In genomic region chr5:51806677-51807076, GRCh38 we compare ENCODE assay signal across 19 cellular contexts.
A peak's percentile ranks its signal among the peaks of the same experiment; 100 is the strongest.
DNase-seq lines count a peak whose midpoint lies in the region; ATAC-seq, FAIRE-seq and TF ChIP-seq lines count a peak whose summit lies in the region.
"Had no signal": no experiment of that assay in that cellular context is flagged by ENCODE, and none has a peak within 500 bp of the region (broad histone marks: within the 10 kb centered on the region; RNA-seq: fewer than 3 reads in every experiment).

No MANE protein-coding gene starts in this region.

- no peak overlapping the region for H3K4me2 ChIP-seq in HepG2 (ENCODE audit: low read depth, low read length)
- H3K4me2 ChIP-seq: GM23338 had no signal

- peaks cover 32% of the 10 kb centered on the region for H3K4me1 Mint-ChIP-seq in Calu3 (ENCODE audit: low read depth, unreplicated experiment)
- no peaks in the 10 kb centered on the region for H3K4me1 Mint-ChIP-seq in CD4-positive, alpha-beta memory T cell

- TF ChIP-seq POLR2A in HepG2 (IDR thresholded peaks at IDR 0.05; ENCODE audit: insufficient read depth in 1 of 2, low read depth in 2 of 2, low read length in 2 of 2) = no peak

- H3K36me3 ChIP-seq in HepG2 (replicated peaks in 1 of 2; ENCODE audit: control insufficient read depth in 1 of 2, insufficient read depth in 2 of 2, low read length in 2 of 2) = no peaks in the 10 kb centered on the region
- H3K36me3 ChIP-seq in CD4-positive, alpha-beta memory T cell (ENCODE audit: insufficient read depth, low read length) = no peaks in the 10 kb centered on the region

- H2AFZ ChIP-seq in HepG2 (ENCODE audit: low read length) = no peak overlapping the region
- H2AFZ ChIP-seq: GM23338 had no signal

- no peak for TF ChIP-seq CTCF in Calu3 (IDR thresholded peaks at IDR 0.05; ENCODE audit: unreplicated experiment)
- no peak for TF ChIP-seq CTCF in HepG2 (CRISPR knock-in tag; IDR thresholded peaks at IDR 0.05)

- in situ Hi-C loops in HepG2 (cut with HindIII; ENCODE audit: extremely low pct_ligation_motif_present, low pct_unique_long_range_greater_than_20kb) = no loop called here

- H3K79me2 ChIP-seq in HepG2 (ENCODE audit: insufficient read depth, low read length) = no peaks in the 10 kb centered on the region

- H3K36me3 Mint-ChIP-seq in Calu3 (ENCODE audit: insufficient read depth, unreplicated experiment) = peaks cover 5% of the 10 kb centered on the region
- no peaks in the 10 kb centered on the region for H3K36me3 Mint-ChIP-seq in CD4-positive, alpha-beta memory T cell
- H3K36me3 Mint-ChIP-seq: CD8-positive, alpha-beta T cell had no signal

- BruUV-seq in Calu3 (replicated peaks; lab: Mats Ljungman, UMichigan) = no TSS peak
- no TSS peak for BruUV-seq in HepG2 (replicated peaks; lab: Mats Ljungman, UMichigan)

- no peak for ATAC-seq in HepG2
- ATAC-seq: CD8-positive, alpha-beta T cell; GM23338; HCT116 had no signal

- intact Hi-C loops in Calu3 (cut with micrococcal nuclease; ENCODE audit: unreplicated experiment) = no loop called here
- intact Hi-C loops in HepG2 (cut with micrococcal nuclease; ENCODE audit: unreplicated experiment) = no loop called here
- intact Hi-C loops in CD4-positive, alpha-beta memory T cell (cut with micrococcal nuclease) = no loop called here

- POLR2A ChIA-PET in HepG2 (lab: Yijun Ruan, JAX) = no interaction called here
- POLR2A ChIA-PET in CD4-positive, alpha-beta memory T cell (lab: Charles Lee; ENCODE audit: partially characterized antibody) = no interaction called here

- TF ChIP-seq RAD21 in HepG2 (CRISPR knock-in tag; IDR thresholded peaks at IDR 0.05) = no peak

- no peaks in the 10 kb centered on the region for H4K20me1 ChIP-seq in HepG2 (ENCODE audit: insufficient read depth, low read length)

- no peak overlapping the region for H3K27ac ChIP-seq in HepG2 (ENCODE audit: extremely low read length, insufficient read depth, low read length)
- no peak overlapping the region for H3K27ac ChIP-seq in CD4-positive, alpha-beta memory T cell (ENCODE audit: low read depth, low read length)

- no peaks in the 10 kb centered on the region for H3K27me3 ChIP-seq in HepG2 (ENCODE audit: control insufficient read depth in 1 of 2, insufficient read depth in 2 of 2, low read length in 2 of 2)
- no peaks in the 10 kb centered on the region for H3K27me3 ChIP-seq in CD4-positive, alpha-beta memory T cell (ENCODE audit: insufficient read depth, low read length)

- no peak overlapping the region for H3K4me3 ChIP-seq in HepG2 (replicated peaks in 1 of 3; ENCODE audit: insufficient read depth in 1 of 3, low read depth in 2 of 3, low read length in 3 of 3)
- H3K4me3 ChIP-seq in CD4-positive, alpha-beta memory T cell (ENCODE audit: low read length in 2 of 2) = no peak overlapping the region
- H3K4me3 ChIP-seq: GM23338 had no signal

- no peak overlapping the region for H3K9ac ChIP-seq in HepG2 (ENCODE audit: insufficient read depth, low read depth, low read length)

- H3K4me3 Mint-ChIP-seq in Calu3 (ENCODE audit: low read depth, unreplicated experiment) = no peak overlapping the region
- H3K4me3 Mint-ChIP-seq in CD4-positive, alpha-beta memory T cell = no peak overlapping the region
- H3K4me3 Mint-ChIP-seq: CD8-positive, alpha-beta T cell; GM23338; H9 had no signal

- no peak for TF ChIP-seq EP300 in HepG2 (IDR thresholded peaks at IDR 0.05; ENCODE audit: low read depth in 2 of 2, low read length in 2 of 2)
- no peak for TF ChIP-seq EP300 in HepG2 (CRISPR knock-in tag; IDR thresholded peaks at IDR 0.05; ENCODE audit: borderline replicate concordance)

- FAIRE-seq in HepG2 (lab: Jason Lieb, UNC) = no peak
- FAIRE-seq: D721Med, GM12891, GM18507 had no signal

- no peaks in the 10 kb centered on the region for H3K9me3 Mint-ChIP-seq in Calu3 (ENCODE audit: low read depth, unreplicated experiment)
- peaks cover 0 to 10% (median 3%) of the 10 kb centered on the region in 8 donors for H3K9me3 Mint-ChIP-seq in CD4-positive, alpha-beta memory T cell
- H3K9me3 Mint-ChIP-seq: GM23338, H9 had no signal

- H3K27me3 Mint-ChIP-seq in Calu3 (ENCODE audit: unreplicated experiment) = no peaks in the 10 kb centered on the region
- no peaks in the 10 kb centered on the region for H3K27me3 Mint-ChIP-seq in CD4-positive, alpha-beta memory T cell

- CTCF ChIA-PET in Calu3 (lab: Charles Lee) (interaction anchor here (0.7 to 0.8 kb wide), 2 partner anchors 11 to 29 kb away, joined by 3 read pairs; no protein-coding TSS in a partner anchor), HepG2 (lab: Yijun Ruan, JAX; ENCODE audit: low intra/inter-chr PET ratio, low total read pairs) (no interaction called here)
- CTCF ChIA-PET in CD4-positive, alpha-beta memory T cell (lab: Charles Lee; ENCODE audit: partially characterized antibody) = no interaction called here

- H3K9me3 ChIP-seq in HepG2 (ENCODE audit: low read length) = no peaks in the 10 kb centered on the region
- no peaks in the 10 kb centered on the region for H3K9me3 ChIP-seq in CD4-positive, alpha-beta memory T cell (ENCODE audit: control insufficient read depth in 1 of 2, low read length in 2 of 2)
- H3K9me3 ChIP-seq: Caco-2 had no signal

- DNase-seq in Calu3 (no peak), HT1080 (ENCODE audit: low read depth) (peak; percentile 47), kidney tubule cell (ENCODE audit: low spot score) (peak; percentile 21), NCI-H2196 (lab: John Stamatoyannopoulos, UW; ENCODE audit: unreplicated experiment) (no peak), HepG2 (ENCODE audit: low spot score) (no peak)
- DNase-seq in CD4-positive, alpha-beta memory T cell = no peak
- DNase-seq: C1 segment of cervical spinal cord; Caco-2; CD8-positive, alpha-beta T cell; DMS 273 treated with DMSO at 0.1 percent for 48 hours; DMS53; DMS79 treated with DMSO at 0.1 percent for 48 hours; GF-D8; H9 had no signal

- 0% methylated on average over 2 of the region's 2 CpGs for WGBS in HepG2 (ENCODE audit: low lambda C conversion rate)

- no peaks in the 10 kb centered on the region for H3K4me1 ChIP-seq in HepG2 (ENCODE audit: insufficient read depth, low read length)
- H3K4me1 ChIP-seq in CD4-positive, alpha-beta memory T cell (ENCODE audit: insufficient read depth, low read length) = no peaks in the 10 kb centered on the region
- H3K4me1 ChIP-seq: Caco-2 had no signal

- peak overlapping the region; percentile 15 for H3K27ac Mint-ChIP-seq in Calu3 (ENCODE audit: unreplicated experiment)
- H3K27ac Mint-ChIP-seq in CD4-positive, alpha-beta memory T cell = no peak overlapping the region
- H3K27ac Mint-ChIP-seq: CD8-positive, alpha-beta T cell; GM23338; H9 had no signal

TF ChIP-seq in HepG2, 621 proteins besides CTCF, POLR2A, EP300 and RAD21:
- TF ChIP-seq ZNF136 (CRISPR knock-in tag; IDR thresholded peaks at IDR 0.05; ENCODE audit: low read depth) (no peak), CHCHD3 (CRISPR knock-in tag; IDR thresholded peaks at IDR 0.05) (no peak), U2AF1 (optimal IDR thresholded peaks at IDR 0.05; ENCODE audit: low read depth, low read length) (no peak), SETDB1 (CRISPR knock-in tag; IDR thresholded peaks at IDR 0.05; ENCODE audit: borderline replicate concordance) (no peak), NFIC (IDR thresholded peaks at IDR 0.05; ENCODE audit: low read length) (no peak), ATF2 (CRISPR knock-in tag; IDR thresholded peaks at IDR 0.05) (no peak), ZNF570 (CRISPR knock-in tag; IDR thresholded peaks at IDR 0.05; ENCODE audit: borderline replicate concordance) (no peak), NR2F1 (CRISPR knock-in tag; IDR thresholded peaks at IDR 0.05) (no peak), ZNF562 (CRISPR knock-in tag; IDR thresholded peaks at IDR 0.05; ENCODE audit: borderline replicate concordance) (no peak), IRF2 (CRISPR knock-in tag; IDR thresholded peaks at IDR 0.05) (no peak)
- TF ChIP-seq, protein P1, sequence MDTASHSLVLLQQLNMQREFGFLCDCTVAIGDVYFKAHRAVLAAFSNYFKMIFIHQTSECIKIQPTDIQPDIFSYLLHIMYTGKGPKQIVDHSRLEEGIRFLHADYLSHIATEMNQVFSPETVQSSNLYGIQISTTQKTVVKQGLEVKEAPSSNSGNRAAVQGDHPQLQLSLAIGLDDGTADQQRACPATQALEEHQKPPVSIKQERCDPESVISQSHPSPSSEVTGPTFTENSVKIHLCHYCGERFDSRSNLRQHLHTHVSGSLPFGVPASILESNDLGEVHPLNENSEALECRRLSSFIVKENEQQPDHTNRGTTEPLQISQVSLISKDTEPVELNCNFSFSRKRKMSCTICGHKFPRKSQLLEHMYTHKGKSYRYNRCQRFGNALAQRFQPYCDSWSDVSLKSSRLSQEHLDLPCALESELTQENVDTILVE (CRISPR knock-in tag; IDR thresholded peaks at IDR 0.05) = no peak

Comparison
In these comparisons a context has a peak if more than half of its experiments do, and no peak if none do; other contexts are left out.
1. DNase-seq: peak in HT1080 (single experiment) and kidney tubule cell (single experiment); none in Calu3 (single experiment), NCI-H2196 (single experiment), HepG2 (single experiment) and CD4-positive, alpha-beta memory T cell (0 of 5).